20 cellular contexts compared by ENCODE assay signal in the genomic region with DNA sequence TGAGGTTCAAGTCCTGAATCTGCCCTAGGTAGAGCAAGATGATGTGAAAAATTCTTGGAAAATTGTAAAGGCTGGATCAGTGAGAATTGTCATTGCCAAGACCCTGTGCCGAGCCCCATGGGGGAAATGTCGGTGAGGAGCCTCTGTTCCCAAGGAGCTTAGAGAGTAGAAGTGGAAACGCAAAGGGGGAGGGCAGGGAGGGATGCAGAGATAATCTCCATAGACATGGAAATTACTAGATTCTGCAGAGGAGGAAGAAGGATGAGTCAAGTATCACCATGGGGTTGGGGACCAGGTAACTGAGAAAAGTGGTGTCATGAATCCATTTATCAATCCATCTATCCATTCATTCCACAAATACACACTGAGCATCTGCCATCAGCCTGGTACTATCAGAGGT.
"Had no signal": no experiment of that assay in that cellular context is flagged by ENCODE, and none has a peak within 500 bp of the region (broad histone marks: within the 10 kb centered on the region; RNA-seq: fewer than 3 reads in every experiment).

No MANE protein-coding gene starts in this region.

- FAIRE-seq: frontal cortex, TTC549 had no signal

- H3K27ac Mint-ChIP-seq: activated naive CD4-positive, alpha-beta T cell treated with anti-CD3 and anti-CD28 coated beads, Interleukin-2, amount 50 U/mL, for 72 hours; dendritic cell treated with granulocyte-macrophage colony-stimulating factor and Interleukin-4, amounts not matched to agents 40 ng/mL and 50 ng/mL, for 4 days; nephron progenitor cell had no signal

- ATAC-seq: activated naive CD4-positive, alpha-beta T cell treated with anti-CD3 and anti-CD28 coated beads, Interleukin-2, amount 50 U/mL, for 72 hours; mucosa of descending colon; pancreas; psoas muscle; upper lobe of right lung had no signal

- DNase-seq: activated CD4-positive, alpha-beta T cell treated with anti-CD3 and anti-CD28 coated beads, Interleukin-2, amount 50 U/mL, for 1 hour; activated T-cell treated with anti-CD3 and anti-CD28 coated beads, Interleukin-2, amount 50 U/mL, for 1 hour; central memory CD4-positive, alpha-beta T cell; islet precursor cell; left ventricle myocardium inferior; mucosa of descending colon; nephron progenitor cell; pancreas; psoas muscle; stimulated activated CD4-positive, alpha-beta T cell treated with anti-CD3 and anti-CD28 coated beads, Interleukin-2, amount 100 ng/mL, for 24 hours; stimulated activated naive CD4-positive, alpha-beta T cell; T-helper 1 cell; tibial artery; upper lobe of right lung; WERI-Rb-1 had no signal

- H3K4me3 Mint-ChIP-seq: dendritic cell treated with granulocyte-macrophage colony-stimulating factor and Interleukin-4, amounts not matched to agents 40 ng/mL and 50 ng/mL, for 4 days; nephron progenitor cell had no signal

- H3K36me3 Mint-ChIP-seq: activated naive CD4-positive, alpha-beta T cell treated with anti-CD3 and anti-CD28 coated beads, Interleukin-2, amount 50 U/mL, for 72 hours had no signal

- H3K9me3 Mint-ChIP-seq: activated naive CD4-positive, alpha-beta T cell treated with anti-CD3 and anti-CD28 coated beads, Interleukin-2, amount 50 U/mL, for 72 hours; activated T-helper 2 cell treated with anti-CD3 and anti-CD28 coated beads, Interferon-gamma antibody, Interleukin-2, Interleukin-4, amounts not matched to agents 10 μg/mL and 5 μg/mL and 100 μg/mL, durations not matched to agents 14 hours and 24 hours and 36 hours; dendritic cell treated with granulocyte-macrophage colony-stimulating factor and Interleukin-4, amounts not matched to agents 40 ng/mL and 50 ng/mL, for 4 days; nephron progenitor cell had no signal
